Comparison of ENCODE assay signal across 1 cellular context in the genomic region with DNA sequence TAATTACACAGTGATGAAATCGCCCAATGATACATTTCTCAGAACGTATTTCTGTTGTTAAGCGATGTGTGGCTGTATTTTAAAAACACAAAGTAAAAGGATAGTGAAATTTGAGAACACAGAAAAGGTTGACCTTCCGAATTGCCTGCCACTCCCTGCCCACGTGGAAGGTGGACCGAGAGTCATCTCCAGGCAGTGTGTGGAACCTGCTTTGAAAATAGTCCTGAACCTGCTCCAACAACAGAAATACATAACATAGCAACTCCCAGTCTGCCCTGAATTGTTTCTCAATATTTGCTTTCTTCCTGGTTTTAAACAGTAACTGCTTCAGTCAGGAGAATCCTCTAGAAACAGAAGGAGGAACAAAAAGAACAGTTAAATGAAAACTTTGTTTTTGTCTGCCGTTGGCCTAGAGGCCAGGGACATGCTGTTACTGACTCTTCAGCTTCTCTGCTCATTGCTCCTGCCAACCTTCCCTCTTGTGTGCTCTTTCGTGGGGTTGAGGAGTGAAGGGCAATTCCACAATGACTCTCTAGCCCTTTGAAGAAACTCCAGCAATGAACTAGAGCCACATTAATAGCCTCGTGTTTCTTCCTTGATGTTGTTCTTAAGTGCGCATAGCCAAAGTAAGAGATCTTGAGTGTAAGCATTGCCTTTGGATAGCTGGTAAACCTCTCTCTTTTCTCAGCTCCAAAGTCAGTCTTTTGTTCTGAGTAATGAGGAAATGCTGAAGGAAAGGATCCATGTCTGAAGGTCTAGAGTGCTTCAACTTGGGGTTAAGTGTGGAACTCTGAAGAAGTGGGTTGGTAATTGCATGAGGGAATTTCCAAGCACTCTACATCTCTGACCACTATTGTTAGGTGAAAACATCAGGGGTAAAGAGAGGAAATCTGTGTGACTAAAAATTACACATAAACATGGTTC.
TF ChIP-seq lines count a peak whose summit lies in the region.

No MANE protein-coding gene starts in this region.

TF ChIP-seq in HepG2, 621 proteins besides CTCF, POLR2A, EP300 and RAD21 (continued from another document):
- TF ChIP-seq CREB3 (CRISPR knock-in tag; IDR thresholded peaks at IDR 0.05) = no peak
- no peak for TF ChIP-seq ZNF644 (CRISPR knock-in tag; IDR thresholded peaks at IDR 0.05; ENCODE audit: low read depth)
- no peak for TF ChIP-seq ZFP82 (CRISPR knock-in tag; IDR thresholded peaks at IDR 0.05; ENCODE audit: borderline replicate concordance)
- TF ChIP-seq, protein P1, sequence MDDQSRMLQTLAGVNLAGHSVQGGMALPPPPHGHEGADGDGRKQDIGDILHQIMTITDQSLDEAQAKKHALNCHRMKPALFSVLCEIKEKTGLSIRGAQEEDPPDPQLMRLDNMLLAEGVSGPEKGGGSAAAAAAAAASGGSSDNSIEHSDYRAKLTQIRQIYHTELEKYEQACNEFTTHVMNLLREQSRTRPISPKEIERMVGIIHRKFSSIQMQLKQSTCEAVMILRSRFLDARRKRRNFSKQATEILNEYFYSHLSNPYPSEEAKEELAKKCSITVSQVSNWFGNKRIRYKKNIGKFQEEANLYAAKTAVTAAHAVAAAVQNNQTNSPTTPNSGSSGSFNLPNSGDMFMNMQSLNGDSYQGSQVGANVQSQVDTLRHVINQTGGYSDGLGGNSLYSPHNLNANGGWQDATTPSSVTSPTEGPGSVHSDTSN (CRISPR knock-in tag; IDR thresholded peaks at IDR 0.05; ENCODE audit: borderline replicate concordance) = no peak
- TF ChIP-seq PHF8 (CRISPR knock-in tag; IDR thresholded peaks at IDR 0.05) = no peak
- no peak for TF ChIP-seq SYNCRIP (IDR thresholded peaks at IDR 0.05; ENCODE audit: insufficient read depth, low read depth, low read length)
- no peak for TF ChIP-seq ZNF383 (CRISPR knock-in tag; IDR thresholded peaks at IDR 0.05; ENCODE audit: borderline replicate concordance)
- no peak for TF ChIP-seq KMT2B (CRISPR knock-in tag; IDR thresholded peaks at IDR 0.05)
- TF ChIP-seq NR2C2 (CRISPR knock-in tag; IDR thresholded peaks at IDR 0.05; ENCODE audit: borderline replicate concordance) = no peak
- no peak for TF ChIP-seq ARID2 (CRISPR knock-in tag; IDR thresholded peaks at IDR 0.05; ENCODE audit: borderline replicate concordance)
